In genomic region chr10:70681731-70682005, GRCh38 we compare ENCODE assay signal across 22 cellular contexts. TPM values are rescaled to one million over a fixed set of nuclear protein-coding genes. Genes with fewer than 3 reads are reported as not detected.
"Had no signal": no experiment of that assay in that cellular context is flagged by ENCODE, and none has a peak within 500 bp of the region (broad histone marks: within the 10 kb centered on the region; RNA-seq: fewer than 3 reads in every experiment).

No MANE protein-coding gene starts in this region.

- H3K4me3 ChIP-seq: adrenal gland, breast epithelium, PC-9, SK-N-MC had no signal

- H3K4me2 ChIP-seq: PC-9 had no signal

- H3K27me3 Mint-ChIP-seq: activated naive CD8-positive, alpha-beta T cell; activated T-helper 17 cell treated with anti-CD3 and anti-CD28 coated beads, Interleukin-2, amount 50 U/mL, for 72 hours had no signal

- H3K9me3 ChIP-seq: adrenal gland, breast epithelium had no signal

- H3K27me3 ChIP-seq: adrenal gland had no signal

- H3K36me3 Mint-ChIP-seq: activated naive CD8-positive, alpha-beta T cell had no signal

- H3K4me3 Mint-ChIP-seq: activated naive CD4-positive, alpha-beta T cell treated with anti-CD3 and anti-CD28 coated beads for 36 hours; activated naive CD8-positive, alpha-beta T cell; activated T-helper 17 cell treated with anti-CD3 and anti-CD28 coated beads, Interleukin-2, amount 50 U/mL, for 72 hours; WTC11 had no signal

- H3K9me3 Mint-ChIP-seq: activated naive CD4-positive, alpha-beta T cell treated with anti-CD3 and anti-CD28 coated beads for 36 hours; activated T-helper 17 cell treated with anti-CD3 and anti-CD28 coated beads, Interleukin-2, amount 50 U/mL, for 72 hours; WTC11 had no signal

- ATAC-seq: WTC11 had no signal

- H3K27ac Mint-ChIP-seq: activated naive CD4-positive, alpha-beta T cell treated with anti-CD3 and anti-CD28 coated beads for 36 hours; activated naive CD8-positive, alpha-beta T cell; activated T-helper 17 cell treated with anti-CD3 and anti-CD28 coated beads, Interleukin-2, amount 50 U/mL, for 72 hours; WTC11 had no signal

- H3K27ac ChIP-seq: adrenal gland, breast epithelium, PC-9, SK-N-MC had no signal

- H3K36me3 ChIP-seq: adrenal gland, breast epithelium had no signal

- H3K4me1 ChIP-seq: adrenal gland, breast epithelium had no signal

- H2AFZ ChIP-seq: PC-9 had no signal

- DNase-seq: activated CD4-positive, alpha-beta T cell treated with anti-CD3 and anti-CD28 coated beads for 48 hours; activated CD4-positive, alpha-beta T cell treated with anti-CD3 and anti-CD28 coated beads, Interleukin-2, amount 50 U/mL, for 4 hours; activated CD4-positive, CD25-positive, alpha-beta regulatory T cell treated with anti-CD3 and anti-CD28 coated beads, Interleukin-2, amount 50 U/mL, for 72 hours; activated gamma-delta T cell; activated naive CD4-positive, alpha-beta T cell treated with anti-CD3 and anti-CD28 coated beads for 36 hours; activated T-cell treated with anti-CD3 and anti-CD28 coated beads for 4 hours; activated T-cell treated with anti-CD3 and anti-CD28 coated beads, Interleukin-2, amount 50 U/mL, for 48 hours; anterior cingulate cortex; caudate nucleus; Kasumi-1; NCI-H1105 treated with DMSO at 0.1 percent for 48 hours; NCI-H1436 treated with DMSO at 0.1 percent for 48 hours; NCI-H187; NCI-H510A treated with DMSO at 0.1 percent for 48 hours; PC-9; SIG-M5 had no signal

RNA-seq across cellular contexts. Expression of gene ADAMTS14, which starts 9.4 kb away (rescaled TPM):
- total RNA-seq: activated naive CD4-positive, alpha-beta T cell treated with anti-CD3 and anti-CD28 coated beads for 36 hours had no signal
